In the genomic region with DNA sequence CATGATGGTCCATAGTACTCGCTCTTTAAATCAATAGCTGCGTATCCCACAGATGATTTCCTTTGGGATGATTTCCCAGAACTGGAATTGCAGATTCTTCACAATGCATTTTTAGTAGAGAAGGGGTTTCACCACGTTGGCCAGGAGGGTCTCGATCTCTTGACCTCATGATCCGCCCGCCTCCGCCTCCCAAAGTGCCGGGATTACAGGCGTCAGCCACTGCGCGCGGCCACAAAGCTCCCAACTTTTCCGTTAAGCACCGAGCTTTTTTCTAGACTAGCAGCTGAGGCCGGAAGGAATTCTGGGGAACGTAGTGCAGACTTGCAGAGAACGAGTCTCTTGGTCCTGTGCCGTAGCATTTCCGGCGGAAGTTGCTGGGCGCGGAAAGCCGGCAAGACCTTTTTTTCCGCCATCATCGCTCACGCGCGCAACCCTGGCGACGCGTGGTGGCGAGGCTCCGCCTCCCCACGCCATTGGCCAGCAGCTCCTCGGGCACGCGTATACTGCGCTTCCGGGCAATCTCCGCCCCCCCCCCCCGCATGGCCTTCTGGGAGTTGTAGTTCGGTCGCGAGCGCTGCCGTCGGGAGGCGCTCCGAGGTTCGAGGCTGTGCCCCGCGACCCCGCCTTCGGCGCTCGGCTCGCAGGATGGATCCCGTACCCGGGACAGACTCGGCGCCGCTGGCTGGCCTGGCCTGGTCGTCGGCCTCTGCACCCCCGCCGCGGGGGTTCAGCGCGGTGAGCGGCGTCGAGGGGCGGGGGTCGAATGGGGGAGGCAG, we compare ENCODE assay signal across 8 cellular contexts. TPM values are rescaled to one million over a fixed set of nuclear protein-coding genes. Genes with fewer than 3 reads are reported as not detected.
DNase-seq lines count a peak whose midpoint lies in the region; ATAC-seq, FAIRE-seq and TF ChIP-seq lines count a peak whose summit lies in the region.

Gene MVB12A (plus strand): TSS at position 557 of the 776 bp plus-strand sequence. CDS start 89 bp downstream, at position 646.

- DNase-seq in H54 (ENCODE audit: insufficient read length, low spot score) (peak; percentile 96), M059J (ENCODE audit: low read depth) (peak; percentile 99), SHP77 (lab: John Stamatoyannopoulos, UW) (peak; percentile 98 to 99), fibroblast of peridontal ligament (ENCODE audit: extremely low read depth) (peak; percentile 99), natural killer cell (peak; percentile 91)
- DNase-seq in activated effector memory CD4-positive, alpha-beta T cell treated with Interleukin-2 at 50 U/mL for 16 hours: peak; percentile 94
- peak; percentile 97 for DNase-seq in stimulated activated naive CD4-positive, alpha-beta T cell treated with Interleukin-2 at 50 U/mL for 16 hours (lab: John Stamatoyannopoulos, UW)

- H3K4me3 ChIP-seq in DOHH2 (ENCODE audit: low read length): peak within 1 kb of the TSS; percentile 81

- H3K27ac ChIP-seq in DOHH2 (ENCODE audit: low read depth, low read length): peak within 1 kb of the TSS; percentile 56

- peaks cover 20% of the 10 kb centered on the region for H3K79me2 ChIP-seq in DOHH2 (ENCODE audit: control insufficient read depth, low read length)

- H4K20me1 ChIP-seq in DOHH2 (ENCODE audit: control insufficient read depth, insufficient read depth, low read depth, low read length): no peaks in the 10 kb centered on the region

- peaks cover 27% of the 10 kb centered on the region for H3K4me1 ChIP-seq in DOHH2 (ENCODE audit: control insufficient read depth, low read length)

- H3K4me2 ChIP-seq in DOHH2 (ENCODE audit: low read length): peak within 1 kb of the TSS; percentile 94

- no peaks in the 10 kb centered on the region for H3K9me3 Mint-ChIP-seq in natural killer cell

- H3F3A ChIP-seq in DOHH2 (ENCODE audit: control insufficient read depth, insufficient read depth): peaks cover 5% of the 10 kb centered on the region; the same call in 1 of the 2 replicates

- TF ChIP-seq CTCF in DOHH2 (IDR thresholded peaks at IDR 0.05; ENCODE audit: low read depth, low read length, poor library complexity, severe bottlenecking): no peak
- TF ChIP-seq CTCF in natural killer cell (IDR thresholded peaks at IDR 0.05): no peak

- intact Hi-C loops in natural killer cell (cut with micrococcal nuclease): no loop called here

- H3K9me3 ChIP-seq in DOHH2 (ENCODE audit: control insufficient read depth, insufficient read depth, low read length): no peaks in the 10 kb centered on the region

- H3K27me3 Mint-ChIP-seq in natural killer cell (ENCODE audit: low read depth in 2 of 2): no peaks in the 10 kb centered on the region

- peak; percentile 45 for TF ChIP-seq POLR2A in H54 (IDR thresholded peaks at IDR 0.05; ENCODE audit: low read depth, low read length)

- ATAC-seq in natural killer cell: peak; percentile 97 to 99 (median 98)

- peak; percentile 93 for FAIRE-seq in H54 (lab: Jason Lieb, UNC)

- no peaks in the 10 kb centered on the region for H3K36me3 Mint-ChIP-seq in natural killer cell

- H3K27ac Mint-ChIP-seq in natural killer cell: peak within 1 kb of the TSS; percentile 91 to 95

- H3K4me1 Mint-ChIP-seq in natural killer cell: peaks cover 8 to 20% of the 10 kb centered on the region in 2 donors

- H3K4me3 Mint-ChIP-seq in natural killer cell: peak within 1 kb of the TSS; percentile 97

- H3K27me3 ChIP-seq in DOHH2 (ENCODE audit: control insufficient read depth, low read length): no peaks in the 10 kb centered on the region

- peaks cover 17% of the 10 kb centered on the region for H3K36me3 ChIP-seq in DOHH2 (ENCODE audit: control insufficient read depth, low read length)

- no peaks in the 10 kb centered on the region for H3K9me2 ChIP-seq in DOHH2 (replicated peaks; ENCODE audit: control insufficient read depth, low read length)

RNA-seq across cellular contexts. Expression of gene MVB12A, which starts in this region (rescaled TPM):
- 144 and 151 TPM in 2 replicates for total RNA-seq in M059J (2014; rRNA removed; shearing (Covaris generic))
- 10 to 100 TPM; 28.4 to 30.1 (median 29.4) TPM for total RNA-seq in natural killer cell

Comparison
In these comparisons a context has a peak if more than half of its experiments do, and no peak if none do; other contexts are left out.
1. Peak in every context shown above with its lines: DNase-seq, ATAC-seq, H3K4me3 ChIP-seq and H3K27ac ChIP-seq.